ENCODE assay signal across 24 cellular contexts in genomic region chr1:87937774-87938173, GRCh38.
"Had no signal": no experiment of that assay in that cellular context is flagged by ENCODE, and none has a peak within 500 bp of the region (broad histone marks: within the 10 kb centered on the region; RNA-seq: fewer than 3 reads in every experiment).

No MANE protein-coding gene starts in this region.

- DNase-seq: activated CD4-positive, alpha-beta T cell treated with anti-CD3 and anti-CD28 coated beads for 36 hours; activated CD4-positive, alpha-beta T cell treated with anti-CD3 and anti-CD28 coated beads, Interleukin-2, amount 50 U/mL, for 1 hour; activated CD8-positive, alpha-beta memory T cell treated with anti-CD3 and anti-CD28 coated beads, Interleukin-2, amount 50 U/mL, for 4 hours; activated CD8-positive, alpha-beta T cell treated with anti-CD3 and anti-CD28 coated beads for 36 hours; activated gamma-delta T cell treated with Interleukin-2 at 50 U/mL for 16 hours; activated naive CD4-positive, alpha-beta T cell treated with anti-CD3 and anti-CD28 coated beads, Interleukin-2, amount 10 ng/mL, durations not matched to agents 7 days and 5 days; activated naive CD8-positive, alpha-beta T cell treated with anti-CD3 and anti-CD28 coated beads for 36 hours; activated T-cell treated with anti-CD3 and anti-CD28 coated beads, Interleukin-2, amount 50 U/mL, for 72 hours; brain microvascular endothelial cell; cerebellar nuclear complex; MG63; MV-4-11; NCI-H1092 treated with DMSO at 0.1 percent for 48 hours; NCI-H1417 treated with DMSO at 0.1 percent for 48 hours; NCI-H1694; NCI-H2081; NCI-H2171 treated with DMSO at 0.1 percent for 48 hours; NCI-H345; NCI-H510A; PC-9; SIG-M5; T-cell; T-helper 2 cell; T1000 had no signal
